Comparison of ENCODE assay signal across 25 cellular contexts in genomic region chr9:2625427-2625826, GRCh38. TPM values are rescaled to one million over a fixed set of nuclear protein-coding genes. Genes with fewer than 3 reads are reported as not detected.
DNase-seq lines count a peak whose midpoint lies in the region; ATAC-seq and TF ChIP-seq lines count a peak whose summit lies in the region.
"Had no signal": no experiment of that assay in that cellular context is flagged by ENCODE, and none has a peak within 500 bp of the region (broad histone marks: within the 10 kb centered on the region; RNA-seq: fewer than 3 reads in every experiment).

No MANE protein-coding gene starts in this region.

- H3K9me3 Mint-ChIP-seq in type B pancreatic cell: peaks cover 6% of the 10 kb centered on the region
- H3K9me3 Mint-ChIP-seq: activated T-cell treated with anti-CD3 and anti-CD28 coated beads, Interleukin-2, amount 50 U/mL, for 24 hours had no signal

- H3K36me3 ChIP-seq in cardiac muscle cell: no peaks in the 10 kb centered on the region
- H3K36me3 ChIP-seq: ascending aorta, MG63, neutrophil, sigmoid colon, tibial nerve had no signal

- no peak for DNase-seq in cardiac muscle cell (ENCODE audit: low read depth in 1 of 2, low spot score in 1 of 2)
- DNase-seq in left ventricle myocardium superior: no peak
- DNase-seq in astrocyte of the cerebellum (ENCODE audit: low read depth): no peak
- DNase-seq in fibroblast of villous mesenchyme (ENCODE audit: low read depth): no peak
- no peak for DNase-seq in type B pancreatic cell (ENCODE audit: extremely low spot score, unreplicated experiment)
- no peak for DNase-seq in NCI-H1436 (lab: John Stamatoyannopoulos, UW)
- DNase-seq in hypothalamus (lab: John Stamatoyannopoulos, UW): no peak
- DNase-seq: activated T-cell treated with anti-CD3 and anti-CD28 coated beads, Interleukin-2, amount 50 U/mL, for 24 hours; Calu3; CD4-positive, CD25-positive, alpha-beta regulatory T cell; KBM-7; MG63; NCI-H1105 treated with DMSO at 0.1 percent for 48 hours; NCI-H2081; NCI-H2227 treated with DMSO at 0.1 percent for 48 hours; NCI-H526; sigmoid colon; stimulated activated CD4-positive, alpha-beta T cell treated with anti-CD3 and anti-CD28 coated beads, Interleukin-12 subunit alpha, Interleukin-12 subunit beta, amount 100 ng/mL, for 4 hours; stimulated activated CD4-positive, alpha-beta T cell treated with anti-CD3 and anti-CD28 coated beads, Interleukin-2, amount 100 ng/mL, for 48 hours; T-helper 17 cell had no signal

- H3K4me3 ChIP-seq in cardiac muscle cell: no peak overlapping the region
- no peak overlapping the region for H3K4me3 ChIP-seq in astrocyte of the cerebellum (ENCODE audit: low read depth, low read length)
- no peak overlapping the region for H3K4me3 ChIP-seq in fibroblast of villous mesenchyme (ENCODE audit: low read depth, low read length)
- H3K4me3 ChIP-seq: ascending aorta, MG63, sigmoid colon, tibial nerve had no signal

- H3K4me1 Mint-ChIP-seq in type B pancreatic cell (ENCODE audit: unreplicated experiment): peaks cover 17% of the 10 kb centered on the region

- peaks cover 26% of the 10 kb centered on the region for H3K27me3 Mint-ChIP-seq in type B pancreatic cell

- H3K9me3 ChIP-seq in cardiac muscle cell (ENCODE audit: low read depth): no peaks in the 10 kb centered on the region
- H3K9me3 ChIP-seq: ascending aorta, MG63, neutrophil, sigmoid colon, tibial nerve had no signal

- TF ChIP-seq CTCF in cardiac muscle cell (IDR thresholded peaks at IDR 0.05; ENCODE audit: low read depth, low read length) (peak; percentile 6), astrocyte of the cerebellum (IDR thresholded peaks at IDR 0.05; ENCODE audit: low read depth, low read length, missing control alignments) (peak; percentile 30), fibroblast of villous mesenchyme (IDR thresholded peaks at IDR 0.05; ENCODE audit: insufficient read depth, low read depth, low read length) (peak; percentile 5), type B pancreatic cell (conservative IDR thresholded peaks at IDR 0.05) (peak; percentile 42)

- ATAC-seq in left ventricle myocardium superior (no peak), GM18519 (IDR thresholded peaks at IDR 0.05; ENCODE audit: low FRiP score, unreplicated experiment) (no peak)
- ATAC-seq: T-helper 17 cell had no signal

- H3K27ac ChIP-seq in cardiac muscle cell: no peak overlapping the region
- H3K27ac ChIP-seq: ascending aorta, HL-60, neutrophil, sigmoid colon, tibial nerve had no signal

- no peak overlapping the region for H3K27ac Mint-ChIP-seq in type B pancreatic cell
- H3K27ac Mint-ChIP-seq: activated T-cell treated with anti-CD3 and anti-CD28 coated beads, Interleukin-2, amount 50 U/mL, for 24 hours; CD4-positive, CD25-positive, alpha-beta regulatory T cell; T-helper 17 cell had no signal

- in situ Hi-C loops in astrocyte of the cerebellum (cut with HindIII; ENCODE audit: low sequenced_read_pairs): loop anchor here (25.0 kb wide), 1 partner anchor 112 kb away; no protein-coding TSS in a partner anchor

- H3K36me3 Mint-ChIP-seq in type B pancreatic cell: peaks cover 14% of the 10 kb centered on the region
- H3K36me3 Mint-ChIP-seq: CD4-positive, CD25-positive, alpha-beta regulatory T cell had no signal

- no peaks in the 10 kb centered on the region for H3K27me3 ChIP-seq in cardiac muscle cell
- H3K27me3 ChIP-seq: ascending aorta, sigmoid colon had no signal

- H3K4me3 Mint-ChIP-seq in type B pancreatic cell: no peak overlapping the region
- H3K4me3 Mint-ChIP-seq: activated T-cell treated with anti-CD3 and anti-CD28 coated beads, Interleukin-2, amount 50 U/mL, for 24 hours; CD4-positive, CD25-positive, alpha-beta regulatory T cell; T-helper 17 cell had no signal

- intact Hi-C loops in left ventricle myocardium superior (cut with micrococcal nuclease): no loop called here

- peaks cover 43% of the 10 kb centered on the region for H3K4me1 ChIP-seq in cardiac muscle cell (ENCODE audit: low read depth)

RNA-seq across cellular contexts. Expression of gene VLDLR, which starts 3.8 kb away (rescaled TPM):
- total RNA-seq in cardiac muscle cell (34.1 and 36.1 TPM in 2 replicates), left ventricle myocardium superior (132 TPM), fibroblast of villous mesenchyme (4.7 and 9.0 TPM in 2 replicates), type B pancreatic cell (ENCODE audit: low replicate concordance) (21.6 and 38.1 TPM in 2 replicates)
- polyA plus RNA-seq in cardiac muscle cell: 40.9 and 41.2 TPM in 2 replicates
- total RNA-seq: CD4-positive, CD25-positive, alpha-beta regulatory T cell had no signal
- polyA plus RNA-seq: CD4-positive, CD25-positive, alpha-beta regulatory T cell had no signal
